In genomic region chr21:37511848-37512247, GRCh38 we compare ENCODE assay signal across 23 cellular contexts.
"Had no signal": no experiment of that assay in that cellular context is flagged by ENCODE, and none has a peak within 500 bp of the region (broad histone marks: within the 10 kb centered on the region; RNA-seq: fewer than 3 reads in every experiment).

No MANE protein-coding gene starts in this region.

- H3K4me1 ChIP-seq: esophagus muscularis mucosa, transverse colon had no signal

- H2AFZ ChIP-seq: hepatocyte had no signal

- H3K27ac Mint-ChIP-seq: activated B cell treated with CpG ODN at 0.5 μM for 24 hours had no signal

- ATAC-seq: activated T-cell treated with anti-CD3 and anti-CD28 coated beads, Interleukin-2, amount 50 U/mL, for 4 hours; left lobe of liver had no signal

- DNase-seq: activated B cell treated with CpG ODN at 0.5 μM for 24 hours; activated CD4-positive, alpha-beta T cell treated with anti-CD3 and anti-CD28 coated beads, Interleukin-2, amount 50 U/mL, for 48 hours; activated gamma-delta T cell; activated T-cell treated with anti-CD3 and anti-CD28 coated beads, Interleukin-2, amount 50 U/mL, for 4 hours; adrenal gland; mammary epithelial cell; naive B cell; posterior cingulate gyrus; SK-N-SH; stimulated activated CD4-positive, alpha-beta T cell treated with anti-CD3 and anti-CD28 coated beads, Interleukin-15, amount 100 ng/mL, for 24 hours; stimulated activated CD4-positive, alpha-beta T cell treated with anti-CD3 and anti-CD28 coated beads, Interleukin-4, amount 100 ng/mL, for 4 hours; stimulated activated CD8-positive, alpha-beta memory T cell treated with anti-CD3 and anti-CD28 coated beads, Interleukin-4, amount 100 ng/mL, for 48 hours; stimulated activated naive CD4-positive, alpha-beta T cell treated with Interleukin-2 at 50 U/mL for 16 hours; transverse colon had no signal

- H3K4me3 Mint-ChIP-seq: activated B cell treated with CpG ODN at 0.5 μM for 24 hours; activated T-cell treated with anti-CD3 and anti-CD28 coated beads, Interleukin-2, amount 50 U/mL, for 4 hours; naive B cell had no signal

- H3K27me3 ChIP-seq: adrenal gland, cardiac muscle cell, esophagus muscularis mucosa, hepatocyte, transverse colon, vagina had no signal

- FAIRE-seq: keratinocyte, TTC549 had no signal

- H3K9me3 Mint-ChIP-seq: activated B cell treated with CpG ODN at 0.5 μM for 24 hours; activated T-cell treated with anti-CD3 and anti-CD28 coated beads, Interleukin-2, amount 50 U/mL, for 4 hours had no signal

- H3K27me3 Mint-ChIP-seq: activated B cell treated with CpG ODN at 0.5 μM for 24 hours, naive B cell had no signal

- H3K9me3 ChIP-seq: adrenal gland, esophagus muscularis mucosa, SK-N-SH, transverse colon, vagina had no signal

- H3K4me2 ChIP-seq: hepatocyte, SK-N-SH had no signal

- H3K4me3 ChIP-seq: adrenal gland, cardiac muscle cell, coronary artery, esophagus muscularis mucosa, hepatocyte, skin epidermis, transverse colon, vagina had no signal

- H3K27ac ChIP-seq: adrenal gland, cardiac muscle cell, coronary artery, esophagus muscularis mucosa, hepatocyte, skin epidermis, transverse colon, vagina had no signal

- H3K9ac ChIP-seq: SK-N-SH had no signal
